ENCODE assay signal across 28 cellular contexts in genomic region chr1:205992218-205992882, GRCh38. TPM values are rescaled to one million over a fixed set of nuclear protein-coding genes. Genes with fewer than 3 reads are reported as not detected.
A peak's percentile ranks its signal among the peaks of the same experiment; 100 is the strongest.
DNase-seq lines count a peak whose midpoint lies in the region; ATAC-seq and TF ChIP-seq lines count a peak whose summit lies in the region.
"Had no signal": no experiment of that assay in that cellular context is flagged by ENCODE, and none has a peak within 500 bp of the region (broad histone marks: within the 10 kb centered on the region; RNA-seq: fewer than 3 reads in every experiment).

No MANE protein-coding gene starts in this region.

- TF ChIP-seq EP300 in Ishikawa (IDR thresholded peaks at IDR 0.05; ENCODE audit: borderline replicate concordance), result peak; percentile 80; the same call in 1 of the 2 replicates

- no peaks in the 10 kb centered on the region for H3K4me1 ChIP-seq in right cardiac atrium (ENCODE audit: control insufficient read depth, insufficient read depth, low read length)
- H3K4me1 ChIP-seq: BE2C had no signal

- intact Hi-C loops in cardiac septum (cut with DNase I), result no loop called here
- intact Hi-C loops in right cardiac atrium (cut with DNase I), result no loop called here

- H3K4me3 ChIP-seq in right cardiac atrium (ENCODE audit: low read length), result no peak overlapping the region
- H3K4me3 ChIP-seq: BLaER1, GM12878 had no signal

- no peak for TF ChIP-seq RAD21 in Ishikawa (IDR thresholded peaks at IDR 0.05; ENCODE audit: low read depth)

- peak; percentile 38 for DNase-seq in cardiac septum (ENCODE audit: low spot score)
- no peak for DNase-seq in right cardiac atrium
- peak; percentile 17 for DNase-seq in iPS-NIHi11 (ENCODE audit: low spot score)
- no peak for DNase-seq in NCI-H187 (lab: John Stamatoyannopoulos, UW)
- DNase-seq: 8988T; ACHN; BE2C; C1 segment of cervical spinal cord; CD4-positive, alpha-beta memory T cell; CD4-positive, CD25-positive, alpha-beta regulatory T cell; CD8-positive, alpha-beta memory T cell; COR-L47; DMS 273 treated with DMSO at 0.1 percent for 48 hours; DMS153; DMS53; DMS79; DND-41; EL; GDM1 had no signal

- 89% methylated on average over 14 of the region's 14 CpGs for WGBS in right cardiac atrium

- H3K9me3 ChIP-seq in right cardiac atrium (ENCODE audit: control insufficient read depth, low read length), result no peaks in the 10 kb centered on the region
- H3K9me3 ChIP-seq: BE2C had no signal

- H3K27me3 ChIP-seq in right cardiac atrium (ENCODE audit: control insufficient read depth, insufficient read depth), result no peaks in the 10 kb centered on the region
- H3K27me3 ChIP-seq: BLaER1 had no signal

- no peak for ATAC-seq in right cardiac atrium
- ATAC-seq in GM18867 (IDR thresholded peaks at IDR 0.05; ENCODE audit: unreplicated experiment), result no peak
- no peak for ATAC-seq in GM19452 (IDR thresholded peaks at IDR 0.05; ENCODE audit: unreplicated experiment)
- ATAC-seq: GM12878 had no signal

- H3K27ac ChIP-seq in right cardiac atrium (ENCODE audit: low read length), result no peak overlapping the region
- H3K27ac ChIP-seq: BLaER1 had no signal

TF ChIP-seq in Ishikawa, 13 proteins besides CTCF, POLR2A, EP300 and RAD21:
- no peak for TF ChIP-seq TAF1 (IDR thresholded peaks at IDR 0.05; ENCODE audit: low read depth)
- peak; percentile 66 for TF ChIP-seq NFIC (IDR thresholded peaks at IDR 0.05)
- 0 out of 2 replicates have a peak, but pooled peaks have one; percentile 51 for TF ChIP-seq CEBPB (IDR thresholded peaks at IDR 0.05)
- 0 out of 2 replicates have a peak, but pooled peaks have one; percentile 20 for TF ChIP-seq FOXM1 (IDR thresholded peaks at IDR 0.05; ENCODE audit: borderline replicate concordance, low read depth)
- 0 out of 2 replicates have a peak, but pooled peaks have one; percentile 17 for TF ChIP-seq YY1 (IDR thresholded peaks at IDR 0.05; ENCODE audit: low read depth)
- TF ChIP-seq MAX (IDR thresholded peaks at IDR 0.05), result peak; percentile 61
- no peak for TF ChIP-seq CREB1 (IDR thresholded peaks at IDR 0.05; ENCODE audit: low read depth)
- TF ChIP-seq TCF12 (IDR thresholded peaks at IDR 0.05; ENCODE audit: low read depth), result peak; percentile 84
- TF ChIP-seq EGR1 (IDR thresholded peaks at IDR 0.05), result 0 out of 2 replicates have a peak, but pooled peaks have one; percentile 12
- TF ChIP-seq USF1 (IDR thresholded peaks at IDR 0.05), result no peak
- TF ChIP-seq REST (IDR thresholded peaks at IDR 0.05; ENCODE audit: low read depth), result no peak

RNA-seq across cellular contexts. Expression of gene RAB7B, which starts 10.8 kb away (rescaled TPM):
- total RNA-seq in cardiac septum, result 2.1 TPM
- 1 to 10 TPM; 1.6 to 6.0 (median 4.8) TPM for total RNA-seq in right cardiac atrium
- 2.8 TPM for polyA plus RNA-seq in right cardiac atrium
- total RNA-seq: CD4-positive, CD25-positive, alpha-beta regulatory T cell; GM12878 had no signal
- polyA plus RNA-seq: CD4-positive, alpha-beta memory T cell; CD4-positive, CD25-positive, alpha-beta regulatory T cell; CD8-positive, alpha-beta memory T cell had no signal

RNA-seq across cellular contexts. Expression of gene CTSE, which starts 31.3 kb away (rescaled TPM):
- total RNA-seq in cardiac septum (not detected), right cardiac atrium (under 1 TPM in 1 of 4 donors, not detected in 3; 0.18 TPM)
- not detected for polyA plus RNA-seq in right cardiac atrium
- total RNA-seq: CD4-positive, alpha-beta memory T cell; CD4-positive, CD25-positive, alpha-beta regulatory T cell; CD8-positive, alpha-beta memory T cell; Daoy; G401 had no signal
- polyA plus RNA-seq: CD14-positive monocyte; CD4-positive, alpha-beta memory T cell; CD4-positive, CD25-positive, alpha-beta regulatory T cell; CD8-positive, alpha-beta memory T cell; GM12878 had no signal

RNA-seq across cellular contexts. Expression of gene SLC26A9, which starts 49.1 kb away (rescaled TPM):
- total RNA-seq in cardiac septum, result 9.8 TPM
- 10 to 100 TPM in 2 of 4 donors, 1 to 10 TPM in 2; 7.4 to 28.7 (median 16.0) TPM for total RNA-seq in right cardiac atrium
- 12.6 TPM for polyA plus RNA-seq in right cardiac atrium
- total RNA-seq: A673; CD4-positive, alpha-beta memory T cell; CD4-positive, CD25-positive, alpha-beta regulatory T cell; CD8-positive, alpha-beta memory T cell; Daoy; G401 had no signal
- polyA plus RNA-seq: CD14-positive monocyte; CD4-positive, alpha-beta memory T cell; CD4-positive, CD25-positive, alpha-beta regulatory T cell; CD8-positive, alpha-beta memory T cell had no signal

Comparison
In these comparisons a context has a peak if more than half of its experiments do, and no peak if none do; other contexts are left out.
1. DNase-seq: peak in cardiac septum (single experiment) and iPS-NIHi11 (single experiment); none in right cardiac atrium (0 of 3) and NCI-H187 (0 of 2).